Comparison of ENCODE assay signal across 2 cellular contexts in the genomic region with DNA sequence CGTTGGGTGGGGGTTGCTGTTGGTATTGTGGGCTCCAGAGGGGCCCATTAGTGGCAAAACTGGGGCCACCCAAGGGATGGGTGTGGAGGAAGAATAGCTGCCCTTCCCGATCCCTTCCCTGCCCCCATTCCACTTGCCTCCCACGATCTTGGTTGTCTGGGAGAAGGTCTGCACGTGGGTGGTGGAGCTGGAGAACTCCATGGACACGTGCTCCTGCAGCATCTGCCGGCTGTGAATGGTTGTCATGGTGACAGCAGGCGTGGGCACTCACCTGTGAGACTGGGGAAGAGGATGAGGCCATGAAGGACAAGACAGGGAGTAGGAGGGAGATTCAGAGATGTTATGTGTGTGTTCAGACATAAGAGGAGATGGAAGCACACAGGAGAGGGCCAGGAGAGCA.
TF ChIP-seq lines count a peak whose summit lies in the region.

No MANE protein-coding gene starts in this region.

TF ChIP-seq in HepG2, 621 proteins besides CTCF, POLR2A, EP300 and RAD21:
- 0 out of 2 replicates have a peak, but pooled peaks have one; percentile 26 for TF ChIP-seq RFX3 (CRISPR knock-in tag; IDR thresholded peaks at IDR 0.05)
- TF ChIP-seq, protein P1, sequence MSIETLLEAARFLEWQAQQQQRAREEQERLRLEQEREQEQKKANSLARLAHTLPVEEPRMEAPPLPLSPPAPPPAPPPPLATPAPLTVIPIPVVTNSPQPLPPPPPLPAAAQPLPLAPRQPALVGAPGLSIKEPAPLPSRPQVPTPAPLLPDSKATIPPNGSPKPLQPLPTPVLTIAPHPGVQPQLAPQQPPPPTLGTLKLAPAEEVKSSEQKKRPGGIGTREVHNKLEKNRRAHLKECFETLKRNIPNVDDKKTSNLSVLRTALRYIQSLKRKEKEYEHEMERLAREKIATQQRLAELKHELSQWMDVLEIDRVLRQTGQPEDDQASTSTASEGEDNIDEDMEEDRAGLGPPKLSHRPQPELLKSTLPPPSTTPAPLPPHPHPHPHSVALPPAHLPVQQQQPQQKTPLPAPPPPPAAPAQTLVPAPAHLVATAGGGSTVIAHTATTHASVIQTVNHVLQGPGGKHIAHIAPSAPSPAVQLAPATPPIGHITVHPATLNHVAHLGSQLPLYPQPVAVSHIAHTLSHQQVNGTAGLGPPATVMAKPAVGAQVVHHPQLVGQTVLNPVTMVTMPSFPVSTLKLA (IDR thresholded peaks at IDR 0.05), result peak; percentile 91
- no peak for TF ChIP-seq SMARCE1 (IDR thresholded peaks at IDR 0.05; ENCODE audit: borderline replicate concordance)
- TF ChIP-seq ZNF569 (CRISPR knock-in tag; IDR thresholded peaks at IDR 0.05; ENCODE audit: borderline replicate concordance), result no peak
- TF ChIP-seq RFX1 (IDR thresholded peaks at IDR 0.05), result peak; percentile 33; the same call in 1 of the 2 replicates
- TF ChIP-seq GATAD1 (CRISPR knock-in tag; IDR thresholded peaks at IDR 0.05), result no peak
- TF ChIP-seq ZNF564 (CRISPR knock-in tag; IDR thresholded peaks at IDR 0.05), result no peak
- no peak for TF ChIP-seq ARNT2 (CRISPR knock-in tag; IDR thresholded peaks at IDR 0.05; ENCODE audit: low read depth)
- TF ChIP-seq ZEB1 (IDR thresholded peaks at IDR 0.05; ENCODE audit: insufficient replicate concordance, low read depth), result no peak
- no peak for TF ChIP-seq SKI (IDR thresholded peaks at IDR 0.05; ENCODE audit: partially characterized antibody)
- TF ChIP-seq CBX2 (IDR thresholded peaks at IDR 0.05; ENCODE audit: low read depth, low read length), result no peak
- TF ChIP-seq CBX2 (CRISPR knock-in tag; IDR thresholded peaks at IDR 0.05; ENCODE audit: low read depth), result no peak
- no peak for TF ChIP-seq REL (CRISPR knock-in tag; conservative IDR thresholded peaks at IDR 0.05)
- TF ChIP-seq PHF21A (CRISPR knock-in tag; IDR thresholded peaks at IDR 0.05), result no peak
- TF ChIP-seq NBN (conservative IDR thresholded peaks at IDR 0.05), result no peak
- TF ChIP-seq, protein P2, sequence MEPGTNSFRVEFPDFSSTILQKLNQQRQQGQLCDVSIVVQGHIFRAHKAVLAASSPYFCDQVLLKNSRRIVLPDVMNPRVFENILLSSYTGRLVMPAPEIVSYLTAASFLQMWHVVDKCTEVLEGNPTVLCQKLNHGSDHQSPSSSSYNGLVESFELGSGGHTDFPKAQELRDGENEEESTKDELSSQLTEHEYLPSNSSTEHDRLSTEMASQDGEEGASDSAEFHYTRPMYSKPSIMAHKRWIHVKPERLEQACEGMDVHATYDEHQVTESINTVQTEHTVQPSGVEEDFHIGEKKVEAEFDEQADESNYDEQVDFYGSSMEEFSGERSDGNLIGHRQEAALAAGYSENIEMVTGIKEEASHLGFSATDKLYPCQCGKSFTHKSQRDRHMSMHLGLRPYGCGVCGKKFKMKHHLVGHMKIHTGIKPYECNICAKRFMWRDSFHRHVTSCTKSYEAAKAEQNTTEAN (CRISPR knock-in tag; conservative IDR thresholded peaks at IDR 0.05), result no peak

TF ChIP-seq in H1, 55 proteins besides CTCF, POLR2A, EP300 and RAD21:
- TF ChIP-seq, protein P3, sequence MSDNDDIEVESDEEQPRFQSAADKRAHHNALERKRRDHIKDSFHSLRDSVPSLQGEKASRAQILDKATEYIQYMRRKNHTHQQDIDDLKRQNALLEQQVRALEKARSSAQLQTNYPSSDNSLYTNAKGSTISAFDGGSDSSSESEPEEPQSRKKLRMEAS (IDR thresholded peaks at IDR 0.05), result peak; percentile 70
- TF ChIP-seq SRF (IDR thresholded peaks at IDR 0.05; ENCODE audit: low read depth, low read length), result no peak
